8 cellular contexts compared by ENCODE assay signal in the genomic region with DNA sequence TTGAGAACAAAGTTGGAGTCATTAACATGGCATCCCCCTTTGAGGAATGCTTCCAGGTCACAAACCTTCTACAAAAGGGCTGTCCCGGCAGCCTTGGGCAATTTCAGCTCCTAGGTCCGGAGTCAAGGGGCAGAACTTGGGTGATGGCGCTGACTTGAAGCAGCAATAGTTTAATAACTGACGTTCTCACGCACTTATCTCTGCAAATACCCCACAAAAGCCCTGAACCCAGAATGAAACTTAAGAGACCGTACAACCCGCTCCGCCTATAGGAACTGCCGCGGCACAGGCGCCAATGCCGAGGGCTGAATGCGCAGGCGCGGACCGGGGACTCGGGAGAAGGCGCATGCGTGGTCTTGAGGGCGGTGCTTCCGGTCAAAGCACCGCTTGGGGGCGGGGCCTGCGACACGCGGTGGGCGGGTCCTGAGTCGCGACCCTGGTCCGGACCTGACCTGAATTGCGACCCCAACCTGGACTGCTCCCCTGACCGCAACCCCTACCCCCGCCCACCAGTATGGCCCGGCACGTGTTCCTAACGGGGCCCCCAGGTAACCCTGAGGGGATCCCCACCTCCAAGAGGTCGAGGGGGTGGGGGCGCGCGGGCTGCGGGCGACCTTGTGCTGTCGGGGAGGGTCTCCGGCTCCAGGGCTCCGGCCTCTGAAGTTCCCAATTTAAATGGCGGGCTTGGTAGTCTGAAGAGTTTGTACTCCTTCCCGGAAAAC. TPM values are rescaled to one million over a fixed set of nuclear protein-coding genes. Genes with fewer than 3 reads are reported as not detected.
DNase-seq lines count a peak whose midpoint lies in the region; ATAC-seq and TF ChIP-seq lines count a peak whose summit lies in the region.

TSS of gene NTPCR (plus strand) at position 415 of the 722 bp plus-strand sequence. CDS start at position 515, 100 bp downstream.

- peak within 1 kb of the TSS; percentile 92 for H3K27ac Mint-ChIP-seq in nephron progenitor cell
- peak within 1 kb of the TSS; percentile 94 to 96 for H3K27ac Mint-ChIP-seq in stimulated activated naive CD8-positive, alpha-beta T cell treated with anti-CD3 and anti-CD28 coated beads, Interleukin-15, amount 100 ng/mL, for 72 hours

- H3K4me1 Mint-ChIP-seq in nephron progenitor cell, result peaks cover 50% of the 10 kb centered on the region
- peaks cover 52% of the 10 kb centered on the region for H3K4me1 Mint-ChIP-seq in stimulated activated naive CD8-positive, alpha-beta T cell treated with anti-CD3 and anti-CD28 coated beads, Interleukin-15, amount 100 ng/mL, for 72 hours

- peak; percentile 85 for ATAC-seq in stimulated activated naive CD8-positive, alpha-beta T cell treated with anti-CD3 and anti-CD28 coated beads, Interleukin-15, amount 100 ng/mL, for 72 hours

- DNase-seq in EL (peak; percentile 93), H4 (ENCODE audit: low spot score) (peak; percentile 86), LoVo (ENCODE audit: low spot score) (peak; percentile 96), SHP77 (lab: John Stamatoyannopoulos, UW) (peak; percentile 90 to 91), fibroblast of the aortic adventitia (ENCODE audit: low read depth) (peak; percentile 91), nephron progenitor cell (peak; percentile 99)
- DNase-seq in activated effector memory CD4-positive, alpha-beta T cell treated with Interleukin-2 at 50 U/mL for 16 hours, result peak; percentile 90
- peak; percentile 95 for DNase-seq in stimulated activated naive CD8-positive, alpha-beta T cell treated with anti-CD3 and anti-CD28 coated beads, Interleukin-15, amount 100 ng/mL, for 72 hours

- H3K4me3 ChIP-seq in fibroblast of the aortic adventitia (ENCODE audit: low read depth, low read length), result peak within 1 kb of the TSS; percentile 75

- H3K9me3 Mint-ChIP-seq in nephron progenitor cell, result peaks cover 7% of the 10 kb centered on the region
- H3K9me3 Mint-ChIP-seq in stimulated activated naive CD8-positive, alpha-beta T cell treated with anti-CD3 and anti-CD28 coated beads, Interleukin-15, amount 100 ng/mL, for 72 hours, result no peaks in the 10 kb centered on the region

- peaks cover 9% of the 10 kb centered on the region for H3K36me3 Mint-ChIP-seq in nephron progenitor cell (ENCODE audit: low read depth)

- H3K27me3 Mint-ChIP-seq in nephron progenitor cell (ENCODE audit: low read depth, poor library complexity), result peaks cover 12% of the 10 kb centered on the region
- H3K27me3 Mint-ChIP-seq in stimulated activated naive CD8-positive, alpha-beta T cell treated with anti-CD3 and anti-CD28 coated beads, Interleukin-15, amount 100 ng/mL, for 72 hours, result no peaks in the 10 kb centered on the region

- TF ChIP-seq CTCF in fibroblast of the aortic adventitia (IDR thresholded peaks at IDR 0.05; ENCODE audit: insufficient read depth, low read length), result peak; percentile 22
- TF ChIP-seq CTCF in nephron progenitor cell (IDR thresholded peaks at IDR 0.05), result no peak

- peak within 1 kb of the TSS; percentile 97 for H3K4me3 Mint-ChIP-seq in nephron progenitor cell
- peak within 1 kb of the TSS; percentile 90 to 94 for H3K4me3 Mint-ChIP-seq in stimulated activated naive CD8-positive, alpha-beta T cell treated with anti-CD3 and anti-CD28 coated beads, Interleukin-15, amount 100 ng/mL, for 72 hours

RNA-seq across cellular contexts. Expression of gene NTPCR, which starts in this region (rescaled TPM):
- total RNA-seq in H4 (2014; rRNA removed; shearing (Covaris generic)), result 42.4 and 61.1 TPM in 2 replicates
- total RNA-seq in fibroblast of the aortic adventitia (ENCODE audit: low replicate concordance), result 19.7 and 29.4 TPM in 2 replicates

Comparison
In these comparisons a context has a peak if more than half of its experiments do, and no peak if none do; other contexts are left out.
1. Peak in every context shown above with its lines: DNase-seq, ATAC-seq and H3K4me3 ChIP-seq.